ENCODE assay signal across 8 cellular contexts in genomic region chr16:57801856-57802634, GRCh38. TPM values are rescaled to one million over a fixed set of nuclear protein-coding genes. Genes with fewer than 3 reads are reported as not detected.
A peak's percentile ranks its signal among the peaks of the same experiment; 100 is the strongest.
DNase-seq lines count a peak whose midpoint lies in the region; ATAC-seq, FAIRE-seq and TF ChIP-seq lines count a peak whose summit lies in the region.

Gene KIFC3, minus strand, starts transcription at chr16:57802491. Its CDS starts 4,248 bp downstream, at chr16:57798243.

- FAIRE-seq in H54 (lab: Jason Lieb, UNC): no peak

- peaks cover 7% of the 10 kb centered on the region for H3K36me3 ChIP-seq in RWPE2 (ENCODE audit: low read depth)

- TF ChIP-seq POLR2A in H54 (IDR thresholded peaks at IDR 0.05; ENCODE audit: low read depth, low read length): peak; percentile 37

- ATAC-seq in RWPE2 (ENCODE audit: low read depth) (peak; percentile 30), GM18502 (IDR thresholded peaks at IDR 0.05; ENCODE audit: poor library complexity, unreplicated experiment) (no peak)
- ATAC-seq in naive thymus-derived CD8-positive, alpha-beta T cell: peak; percentile 60 to 81

- H3K27me3 ChIP-seq in AG04450 (ENCODE audit: control insufficient read depth, insufficient read depth, low read length): no peaks in the 10 kb centered on the region
- H3K27me3 ChIP-seq in RWPE2 (ENCODE audit: insufficient read depth, poor library complexity, severe bottlenecking): no peaks in the 10 kb centered on the region

- H3K36me3 Mint-ChIP-seq in naive thymus-derived CD8-positive, alpha-beta T cell: peaks cover 0 to 2% (median 2%) of the 10 kb centered on the region in 3 donors

- peaks cover 25 to 36% (median 33%) of the 10 kb centered on the region in 4 donors for H3K4me1 Mint-ChIP-seq in naive thymus-derived CD8-positive, alpha-beta T cell

- H3K4me3 Mint-ChIP-seq in naive thymus-derived CD8-positive, alpha-beta T cell: peak within 1 kb of the TSS; percentile 85 to 98 (median 92)

- DNase-seq in AG04450 (ENCODE audit: low read depth, low spot score) (no peak), H54 (ENCODE audit: insufficient read length, low spot score) (peak; percentile 52), RWPE2 (ENCODE audit: low spot score) (peak; percentile 92), fibroblast of pulmonary artery (ENCODE audit: low read depth) (peak; percentile 77)
- DNase-seq in activated effector memory CD4-positive, alpha-beta T cell treated with anti-CD3 and anti-CD28 coated beads, Interleukin-2, amount 50 U/mL, for 16 hours: peak; percentile 87
- peak; percentile 11 to 79 (median 36) for DNase-seq in naive thymus-derived CD8-positive, alpha-beta T cell
- peak; percentile 52 to 53 for DNase-seq in stimulated activated CD8-positive, alpha-beta memory T cell treated with anti-CD3 and anti-CD28 coated beads, Interleukin-7, amount 100 ng/mL, for 48 hours (ENCODE audit: extremely low read depth in 1 of 2, low read depth in 1 of 2)

- POLR2A ChIA-PET in AG04450 (lab: Yijun Ruan, JAX): interaction anchor here (0.6 kb wide), 1 partner anchor 8 kb away, joined by 3 read pairs; no protein-coding TSS in a partner anchor
- POLR2A ChIA-PET in naive thymus-derived CD8-positive, alpha-beta T cell (lab: Charles Lee): interaction anchor here (0.7 kb wide), 1 partner anchor 15 kb away, joined by 3 read pairs; no protein-coding TSS in a partner anchor

- H3K9me3 Mint-ChIP-seq in naive thymus-derived CD8-positive, alpha-beta T cell: no peaks in the 10 kb centered on the region

- 0 out of 2 replicates have a peak, but pooled peaks have one; percentile 4 for TF ChIP-seq CTCF in AG04450 (IDR thresholded peaks at IDR 0.05; ENCODE audit: low read depth, low read length)
- TF ChIP-seq CTCF in RWPE2 (IDR thresholded peaks at IDR 0.05; ENCODE audit: poor library complexity, severe bottlenecking): peak; percentile 62
- no peak for TF ChIP-seq CTCF in fibroblast of pulmonary artery (IDR thresholded peaks at IDR 0.05; ENCODE audit: low read length, missing control alignments)

- H3K4me3 ChIP-seq in AG04450 (ENCODE audit: low read depth, low read length) (peak within 1 kb of the TSS; percentile 78), RWPE2 (ENCODE audit: severe bottlenecking) (peak within 1 kb of the TSS; percentile 79), fibroblast of pulmonary artery (replicated peaks; ENCODE audit: low read depth, low read length) (peak within 1 kb of the TSS; percentile 70)

- peaks cover 49% of the 10 kb centered on the region for H3K4me1 ChIP-seq in RWPE2 (ENCODE audit: insufficient read depth, poor library complexity, severe bottlenecking)

- H3K27ac ChIP-seq in AG04450 (ENCODE audit: low read depth, low read length) (peak within 1 kb of the TSS; percentile 77), RWPE2 (ENCODE audit: poor library complexity, severe bottlenecking) (peak within 1 kb of the TSS; percentile 87)

- H3K27me3 Mint-ChIP-seq in naive thymus-derived CD8-positive, alpha-beta T cell: peaks cover 16 to 48% (median 21%) of the 10 kb centered on the region in 5 donors

- CTCF ChIA-PET in AG04450 (lab: Charles Lee): interaction anchor here (0.6 to 2.4 kb wide), 2 partner anchors 15 to 57 kb away, joined by 3 to 7 read pairs; no protein-coding TSS in a partner anchor

- no peaks in the 10 kb centered on the region for H3K9me3 ChIP-seq in AG04450 (ENCODE audit: control insufficient read depth, insufficient read depth, low read length)
- H3K9me3 ChIP-seq in RWPE2 (ENCODE audit: severe bottlenecking): no peaks in the 10 kb centered on the region

- peak within 1 kb of the TSS in 9 of 10 donors; percentile 58 to 92 (median 85) for H3K27ac Mint-ChIP-seq in naive thymus-derived CD8-positive, alpha-beta T cell

RNA-seq across cellular contexts. Expression of gene KIFC3, which starts in this region (rescaled TPM):
- 24.4 and 31.2 TPM in 2 replicates for polyA plus RNA-seq in AG04450 (2011; rRNA removed)
- 34.6 and 56.5 TPM in 2 replicates for polyA minus RNA-seq in AG04450 (2011; rRNA and poly(A)+ RNA removed)
- total RNA-seq in naive thymus-derived CD8-positive, alpha-beta T cell: under 1 TPM; 0.36 to 0.44 TPM
- under 1 TPM in 1 of 3 donors, not detected in 2; 0.23 TPM for polyA plus RNA-seq in naive thymus-derived CD8-positive, alpha-beta T cell

Comparison
In these comparisons a context has a peak if more than half of its experiments do, and no peak if none do; other contexts are left out.
1. RNA of gene KIFC3 (polyA plus RNA-seq): 24.4 to 31.2 TPM in AG04450; 0.23 TPM in naive thymus-derived CD8-positive, alpha-beta T cell; every median in the first group is over 10 times any median in the second.
2. Peak in DNase-seq and ATAC-seq in naive thymus-derived CD8-positive, alpha-beta T cell; RNA of the gene not detected or under 1 TPM.
3. Peak in every context shown above with its lines, with median percentiles within 50 percentile points of each other: H3K4me3 ChIP-seq.